2 cellular contexts compared by ENCODE assay signal in the genomic region with DNA sequence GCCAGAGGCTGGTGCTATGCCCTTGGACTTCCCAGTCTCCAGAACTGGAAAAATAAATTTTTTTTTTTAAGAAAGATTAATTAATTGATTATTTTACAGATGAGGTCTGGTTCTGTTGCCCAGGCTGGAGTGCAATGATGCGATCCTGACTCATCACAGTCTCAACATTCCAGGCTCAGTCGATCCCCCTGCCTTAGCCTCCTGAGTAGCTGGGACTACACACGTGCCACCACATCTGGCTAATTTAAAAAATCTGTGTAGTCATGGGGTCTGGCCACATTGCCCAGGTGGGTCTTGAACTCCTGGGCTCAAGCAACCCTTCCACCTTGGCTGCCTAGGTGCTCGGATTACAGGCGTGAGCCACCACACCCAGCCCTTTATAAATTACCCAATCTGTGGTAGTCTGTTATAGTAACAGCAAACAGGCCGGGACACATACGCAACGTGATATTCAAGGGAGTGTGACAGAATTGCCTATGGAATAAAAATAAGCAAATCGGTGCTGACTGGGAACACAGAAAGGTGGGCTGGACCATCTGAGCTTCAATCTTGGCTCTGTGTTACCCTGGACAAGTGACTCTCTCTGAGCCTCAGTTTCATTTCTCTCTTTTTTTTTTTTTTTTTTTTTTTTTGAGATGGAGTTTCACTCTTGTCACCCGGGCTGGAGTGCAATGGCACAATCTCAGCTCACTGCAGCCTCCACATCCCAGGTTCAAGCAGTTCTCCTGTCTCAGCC.
TF ChIP-seq lines count a peak whose summit lies in the region.

No MANE protein-coding gene starts in this region.

TF ChIP-seq in GM12891, 5 proteins besides CTCF, POLR2A, EP300 and RAD21:
- TF ChIP-seq SPI1 (IDR thresholded peaks at IDR 0.05; ENCODE audit: low read depth, low read length): peak; percentile 57
- no peak for TF ChIP-seq POLR2AphosphoS5 (IDR thresholded peaks at IDR 0.05; ENCODE audit: low read depth, low read length)

TF ChIP-seq in GM12878, 131 proteins besides CTCF, POLR2A, EP300 and RAD21:
- TF ChIP-seq KLF5 (IDR thresholded peaks at IDR 0.05; ENCODE audit: partially characterized antibody): no peak
- peak; percentile 57; the same call in 1 of the 2 replicates for TF ChIP-seq ZNF384 (IDR thresholded peaks at IDR 0.05; ENCODE audit: borderline replicate concordance, low read depth, low read length)
- TF ChIP-seq SPI1 (IDR thresholded peaks at IDR 0.05; ENCODE audit: borderline replicate concordance, insufficient read depth, low read depth, low read length): peak; percentile 21; the same call in 1 of the 2 replicates
